ENCODE assay signal across 1 cellular context in the genomic region with DNA sequence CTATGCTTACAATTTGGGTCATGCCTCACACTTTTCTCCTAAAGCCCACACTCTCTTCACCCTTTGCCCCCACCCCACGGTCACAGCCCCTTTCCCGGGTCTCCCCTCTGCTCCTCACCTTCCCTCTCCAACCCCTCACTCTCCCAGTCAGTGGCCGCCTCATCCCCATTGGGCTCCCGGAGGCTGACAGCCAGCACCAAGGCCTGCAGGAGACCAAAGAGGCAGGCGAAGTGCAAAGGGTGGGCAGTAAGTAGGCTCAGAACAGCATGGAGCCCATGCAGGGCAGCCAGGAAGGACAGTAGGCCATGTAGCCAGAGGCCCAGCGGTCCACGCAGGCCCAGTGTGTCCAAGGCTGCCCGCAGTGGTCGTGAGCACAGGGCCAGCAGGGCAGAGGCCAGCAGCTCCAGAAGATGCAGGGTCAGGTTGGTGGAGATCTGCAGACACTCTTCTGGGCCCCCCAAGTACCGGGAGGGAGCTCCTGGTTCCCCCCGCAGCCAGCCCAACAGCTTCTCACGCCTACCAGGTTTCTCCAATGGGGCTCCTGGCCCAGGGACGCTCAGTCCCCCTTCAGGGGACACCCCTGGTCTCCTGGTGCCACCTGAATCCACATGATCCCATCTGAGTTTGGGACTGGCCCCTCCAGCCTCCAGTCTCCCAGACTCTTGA.
TF ChIP-seq lines count a peak whose summit lies in the region.

No MANE protein-coding gene starts in this region.

TF ChIP-seq in HepG2, 621 proteins besides CTCF, POLR2A, EP300 and RAD21 (continued from another document):
- TF ChIP-seq, protein P1, sequence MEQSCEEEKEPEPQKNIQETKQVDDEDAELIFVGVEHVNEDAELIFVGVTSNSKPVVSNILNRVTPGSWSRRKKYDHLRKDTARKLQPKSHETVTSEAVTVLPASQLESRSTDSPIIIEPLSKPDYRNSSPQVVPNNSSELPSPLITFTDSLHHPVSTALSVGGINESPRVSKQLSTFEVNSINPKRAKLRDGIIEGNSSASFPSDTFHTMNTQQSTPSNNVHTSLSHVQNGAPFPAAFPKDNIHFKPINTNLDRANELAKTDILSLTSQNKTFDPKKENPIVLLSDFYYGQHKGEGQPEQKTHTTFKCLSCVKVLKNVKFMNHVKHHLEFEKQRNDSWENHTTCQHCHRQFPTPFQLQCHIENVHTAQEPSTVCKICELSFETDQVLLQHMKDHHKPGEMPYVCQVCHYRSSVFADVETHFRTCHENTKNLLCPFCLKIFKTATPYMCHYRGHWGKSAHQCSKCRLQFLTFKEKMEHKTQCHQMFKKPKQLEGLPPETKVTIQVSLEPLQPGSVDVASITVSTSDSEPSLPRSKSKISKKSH (CRISPR knock-in tag; IDR thresholded peaks at IDR 0.05; ENCODE audit: borderline replicate concordance), result peak; percentile 17; the same call in 1 of the 2 replicates
- TF ChIP-seq JUND (CRISPR knock-in tag; IDR thresholded peaks at IDR 0.05) (no peak), ZNF326 (CRISPR knock-in tag; IDR thresholded peaks at IDR 0.05; ENCODE audit: borderline replicate concordance) (no peak), GZF1 (CRISPR knock-in tag; IDR thresholded peaks at IDR 0.05) (no peak), SALL1 (CRISPR knock-in tag; IDR thresholded peaks at IDR 0.05) (peak; percentile 57; the same call in 1 of the 2 replicates), PCBP1 (IDR thresholded peaks at IDR 0.05; ENCODE audit: borderline replicate concordance, low read depth, low read length) (0 out of 2 replicates have a peak, but pooled peaks have one; percentile 21), RFX3 (CRISPR knock-in tag; IDR thresholded peaks at IDR 0.05) (no peak), ZKSCAN5 (CRISPR knock-in tag; IDR thresholded peaks at IDR 0.05) (no peak)
- TF ChIP-seq, protein P2, sequence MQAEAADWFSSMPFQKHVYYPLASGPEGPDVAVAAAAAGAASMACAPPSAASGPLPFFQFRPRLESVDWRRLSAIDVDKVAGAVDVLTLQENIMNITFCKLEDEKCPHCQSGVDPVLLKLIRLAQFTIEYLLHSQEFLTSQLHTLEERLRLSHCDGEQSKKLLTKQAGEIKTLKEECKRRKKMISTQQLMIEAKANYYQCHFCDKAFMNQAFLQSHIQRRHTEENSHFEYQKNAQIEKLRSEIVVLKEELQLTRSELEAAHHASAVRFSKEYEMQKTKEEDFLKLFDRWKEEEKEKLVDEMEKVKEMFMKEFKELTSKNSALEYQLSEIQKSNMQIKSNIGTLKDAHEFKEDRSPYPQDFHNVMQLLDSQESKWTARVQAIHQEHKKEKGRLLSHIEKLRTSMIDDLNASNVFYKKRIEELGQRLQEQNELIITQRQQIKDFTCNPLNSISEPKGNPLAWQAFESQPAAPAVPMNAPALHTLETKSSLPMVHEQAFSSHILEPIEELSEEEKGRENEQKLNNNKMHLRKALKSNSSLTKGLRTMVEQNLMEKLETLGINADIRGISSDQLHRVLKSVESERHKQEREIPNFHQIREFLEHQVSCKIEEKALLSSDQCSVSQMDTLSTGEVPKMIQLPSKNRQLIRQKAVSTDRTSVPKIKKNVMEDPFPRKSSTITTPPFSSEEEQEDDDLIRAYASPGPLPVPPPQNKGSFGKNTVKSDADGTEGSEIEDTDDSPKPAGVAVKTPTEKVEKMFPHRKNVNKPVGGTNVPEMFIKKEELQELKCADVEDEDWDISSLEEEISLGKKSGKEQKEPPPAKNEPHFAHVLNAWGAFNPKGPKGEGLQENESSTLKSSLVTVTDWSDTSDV (CRISPR knock-in tag; IDR thresholded peaks at IDR 0.05), result peak; percentile 5; the same call in 1 of the 2 replicates
